ENCODE assay signal across 1 cellular context in the genomic region with DNA sequence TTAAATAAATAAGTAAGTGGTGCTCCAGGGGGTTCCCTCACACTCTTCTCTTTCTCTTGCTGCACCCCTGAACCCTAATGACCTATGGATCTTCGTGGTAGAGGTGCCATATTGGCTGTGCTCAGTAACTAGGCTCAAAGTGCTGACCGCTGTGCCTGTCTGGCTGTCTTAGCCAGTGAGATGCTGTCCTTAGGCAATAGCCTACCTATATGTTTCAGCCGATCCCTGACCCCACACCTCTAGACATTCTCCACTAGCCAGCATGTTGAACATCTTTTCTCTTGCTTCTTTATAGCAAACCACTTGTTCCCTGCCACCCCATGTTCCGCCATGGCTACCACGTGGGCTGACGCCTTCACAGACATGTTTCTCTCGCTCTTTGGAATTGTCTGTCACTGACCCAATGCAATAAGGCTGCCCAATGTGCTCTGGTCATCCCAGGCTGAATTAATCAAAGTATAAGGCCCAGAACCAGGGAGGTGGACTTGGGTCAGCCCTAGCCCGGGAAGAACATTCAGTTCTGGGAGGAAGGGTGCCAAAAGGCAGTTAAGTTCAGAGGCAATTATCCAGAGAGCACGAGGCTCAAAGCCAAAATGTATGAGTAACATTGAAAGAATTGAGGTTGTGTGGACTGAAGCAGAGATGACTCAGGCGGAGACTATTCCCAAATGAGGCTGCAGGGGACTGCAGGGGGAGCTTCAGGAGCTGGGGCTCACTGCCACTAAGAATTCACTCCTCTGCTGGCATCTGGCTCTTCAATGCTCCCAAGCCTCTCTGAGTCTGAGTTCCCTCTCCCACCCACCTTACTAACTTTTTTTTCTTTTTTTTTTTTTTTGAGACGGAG.
TF ChIP-seq lines count a peak whose summit lies in the region.

No MANE protein-coding gene starts in this region.

TF ChIP-seq in GM23338, 12 proteins besides CTCF, POLR2A, EP300 and RAD21 (continued from another document):
- TF ChIP-seq, protein P1, sequence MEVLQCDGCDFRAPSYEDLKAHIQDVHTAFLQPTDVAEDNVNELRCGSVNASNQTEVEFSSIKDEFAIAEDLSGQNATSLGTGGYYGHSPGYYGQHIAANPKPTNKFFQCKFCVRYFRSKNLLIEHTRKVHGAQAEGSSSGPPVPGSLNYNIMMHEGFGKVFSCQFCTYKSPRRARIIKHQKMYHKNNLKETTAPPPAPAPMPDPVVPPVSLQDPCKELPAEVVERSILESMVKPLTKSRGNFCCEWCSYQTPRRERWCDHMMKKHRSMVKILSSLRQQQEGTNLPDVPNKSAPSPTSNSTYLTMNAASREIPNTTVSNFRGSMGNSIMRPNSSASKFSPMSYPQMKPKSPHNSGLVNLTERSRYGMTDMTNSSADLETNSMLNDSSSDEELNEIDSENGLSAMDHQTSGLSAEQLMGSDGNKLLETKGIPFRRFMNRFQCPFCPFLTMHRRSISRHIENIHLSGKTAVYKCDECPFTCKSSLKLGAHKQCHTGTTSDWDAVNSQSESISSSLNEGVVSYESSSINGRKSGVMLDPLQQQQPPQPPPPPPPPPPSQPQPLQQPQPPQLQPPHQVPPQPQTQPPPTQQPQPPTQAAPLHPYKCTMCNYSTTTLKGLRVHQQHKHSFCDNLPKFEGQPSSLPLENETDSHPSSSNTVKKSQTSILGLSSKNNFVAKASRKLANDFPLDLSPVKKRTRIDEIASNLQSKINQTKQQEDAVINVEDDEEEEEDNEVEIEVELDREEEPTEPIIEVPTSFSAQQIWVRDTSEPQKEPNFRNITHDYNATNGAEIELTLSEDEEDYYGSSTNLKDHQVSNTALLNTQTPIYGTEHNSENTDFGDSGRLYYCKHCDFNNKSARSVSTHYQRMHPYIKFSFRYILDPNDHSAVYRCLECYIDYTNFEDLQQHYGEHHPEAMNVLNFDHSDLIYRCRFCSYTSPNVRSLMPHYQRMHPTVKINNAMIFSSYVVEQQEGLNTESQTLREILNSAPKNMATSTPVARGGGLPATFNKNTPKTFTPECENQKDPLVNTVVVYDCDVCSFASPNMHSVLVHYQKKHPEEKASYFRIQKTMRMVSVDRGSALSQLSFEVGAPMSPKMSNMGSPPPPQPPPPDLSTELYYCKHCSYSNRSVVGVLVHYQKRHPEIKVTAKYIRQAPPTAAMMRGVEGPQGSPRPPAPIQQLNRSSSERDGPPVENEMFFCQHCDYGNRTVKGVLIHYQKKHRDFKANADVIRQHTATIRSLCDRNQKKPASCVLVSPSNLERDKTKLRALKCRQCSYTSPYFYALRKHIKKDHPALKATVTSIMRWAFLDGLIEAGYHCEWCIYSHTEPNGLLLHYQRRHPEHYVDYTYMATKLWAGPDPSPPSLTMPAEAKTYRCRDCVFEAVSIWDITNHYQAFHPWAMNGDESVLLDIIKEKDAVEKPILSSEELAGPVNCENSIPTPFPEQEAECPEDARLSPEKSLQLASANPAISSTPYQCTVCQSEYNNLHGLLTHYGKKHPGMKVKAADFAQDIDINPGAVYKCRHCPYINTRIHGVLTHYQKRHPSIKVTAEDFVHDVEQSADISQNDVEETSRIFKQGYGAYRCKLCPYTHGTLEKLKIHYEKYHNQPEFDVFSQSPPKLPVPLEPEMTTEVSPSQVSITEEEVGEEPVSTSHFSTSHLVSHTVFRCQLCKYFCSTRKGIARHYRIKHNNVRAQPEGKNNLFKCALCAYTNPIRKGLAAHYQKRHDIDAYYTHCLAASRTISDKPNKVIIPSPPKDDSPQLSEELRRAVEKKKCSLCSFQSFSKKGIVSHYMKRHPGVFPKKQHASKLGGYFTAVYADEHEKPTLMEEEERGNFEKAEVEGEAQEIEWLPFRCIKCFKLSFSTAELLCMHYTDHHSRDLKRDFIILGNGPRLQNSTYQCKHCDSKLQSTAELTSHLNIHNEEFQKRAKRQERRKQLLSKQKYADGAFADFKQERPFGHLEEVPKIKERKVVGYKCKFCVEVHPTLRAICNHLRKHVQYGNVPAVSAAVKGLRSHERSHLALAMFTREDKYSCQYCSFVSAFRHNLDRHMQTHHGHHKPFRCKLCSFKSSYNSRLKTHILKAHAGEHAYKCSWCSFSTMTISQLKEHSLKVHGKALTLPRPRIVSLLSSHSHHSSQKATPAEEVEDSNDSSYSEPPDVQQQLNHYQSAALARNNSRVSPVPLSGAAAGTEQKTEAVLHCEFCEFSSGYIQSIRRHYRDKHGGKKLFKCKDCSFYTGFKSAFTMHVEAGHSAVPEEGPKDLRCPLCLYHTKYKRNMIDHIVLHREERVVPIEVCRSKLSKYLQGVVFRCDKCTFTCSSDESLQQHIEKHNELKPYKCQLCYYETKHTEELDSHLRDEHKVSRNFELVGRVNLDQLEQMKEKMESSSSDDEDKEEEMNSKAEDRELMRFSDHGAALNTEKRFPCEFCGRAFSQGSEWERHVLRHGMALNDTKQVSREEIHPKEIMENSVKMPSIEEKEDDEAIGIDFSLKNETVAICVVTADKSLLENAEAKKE (CRISPR knock-in tag; IDR thresholded peaks at IDR 0.05): no peak
